ENCODE assay signal across 8 cellular contexts in the genomic region with DNA sequence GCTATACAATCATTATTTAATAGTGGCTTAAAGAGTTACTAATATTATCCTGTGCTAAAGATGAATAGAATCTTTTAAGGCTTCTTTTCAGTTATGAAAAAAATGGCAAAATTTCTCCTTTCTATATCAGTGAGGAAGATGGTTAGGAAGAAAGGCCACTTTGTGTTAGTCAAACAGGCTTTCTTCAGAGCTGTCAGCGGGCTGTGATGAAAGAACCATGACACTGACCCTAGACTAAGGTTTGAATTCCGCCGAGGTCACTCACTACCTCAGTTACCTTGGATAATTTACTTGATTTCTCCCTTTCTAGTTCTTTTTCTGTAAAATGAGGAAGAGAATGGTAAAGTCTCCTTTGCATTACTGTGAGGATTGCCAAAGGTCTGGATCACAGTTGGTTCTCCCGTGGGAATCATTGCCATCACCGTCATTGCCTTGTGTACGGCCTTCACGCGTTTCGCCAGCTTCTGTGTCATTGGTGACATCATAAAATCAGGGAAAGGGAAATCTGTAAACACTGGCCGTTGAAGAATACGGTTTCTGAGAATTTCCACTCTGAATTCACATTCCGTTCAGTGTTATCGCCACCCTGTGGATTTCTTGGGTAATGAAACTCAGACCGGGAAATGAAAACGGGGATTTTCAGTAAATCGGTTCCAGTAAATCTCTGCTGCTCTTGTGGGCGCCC. TPM values are rescaled to one million over a fixed set of nuclear protein-coding genes. Genes with fewer than 3 reads are reported as not detected.
DNase-seq lines count a peak whose midpoint lies in the region; ATAC-seq and TF ChIP-seq lines count a peak whose summit lies in the region.

No MANE protein-coding gene starts in this region.

- peak overlapping the region; percentile 61; the same call in 1 of the 2 replicates for H3K27ac ChIP-seq in Panc1 (ENCODE audit: low read length)

- peaks cover 61% of the 10 kb centered on the region for H3K27me3 Mint-ChIP-seq in activated T-cell treated with anti-CD3 and anti-CD28 coated beads, Interleukin-2, amount 50 U/mL, for 72 hours (ENCODE audit: low read depth)
- peaks cover 16% of the 10 kb centered on the region for H3K27me3 Mint-ChIP-seq in nephron progenitor cell (ENCODE audit: low read depth, poor library complexity)
- peaks cover 33% of the 10 kb centered on the region for H3K27me3 Mint-ChIP-seq in stimulated activated naive CD8-positive, alpha-beta T cell treated with anti-CD3 and anti-CD28 coated beads, Interleukin-15, Interleukin-2, amounts not matched to agents 100 ng/mL and 50 ng/mL, for 24 hours

- no TSS peak for BruUV-seq in Panc1 (replicated peaks; lab: Mats Ljungman, UMichigan)

- TF ChIP-seq CTCF in Panc1 (IDR thresholded peaks at IDR 0.05) (peak; percentile 92), fibroblast of mammary gland (conservative IDR thresholded peaks at IDR 0.05; ENCODE audit: control insufficient read depth, insufficient read depth, low read depth, low read length) (peak; percentile 92), nephron progenitor cell (IDR thresholded peaks at IDR 0.05) (peak; percentile 80)

- peak overlapping the region; percentile 30 to 54 for H3K4me3 ChIP-seq in Panc1 (ENCODE audit: low read depth in 2 of 2, low read length in 2 of 2)
- H3K4me3 ChIP-seq in fibroblast of mammary gland (ENCODE audit: control insufficient read depth, low read depth, low read length), result peak overlapping the region; percentile 31

- TF ChIP-seq RAD21 in Ishikawa (IDR thresholded peaks at IDR 0.05; ENCODE audit: low read depth), result peak; percentile 94

- H3K9me3 ChIP-seq in Panc1 (ENCODE audit: control insufficient read depth, insufficient read depth, low read depth, low read length), result no peaks in the 10 kb centered on the region

- CTCF ChIA-PET in Panc1 (lab: Charles Lee), result interaction anchor here (0.6 to 1.0 kb wide), 2 partner anchors 18 to 54 kb away, joined by 3 read pairs; no protein-coding TSS in a partner anchor

- H3K27me3 ChIP-seq in Panc1 (ENCODE audit: control insufficient read depth, insufficient read depth, low read length), result no peaks in the 10 kb centered on the region

- H3K9me3 Mint-ChIP-seq in activated T-cell treated with anti-CD3 and anti-CD28 coated beads, Interleukin-2, amount 50 U/mL, for 72 hours, result no peaks in the 10 kb centered on the region
- H3K9me3 Mint-ChIP-seq in nephron progenitor cell, result peaks cover 9% of the 10 kb centered on the region
- H3K9me3 Mint-ChIP-seq in stimulated activated naive CD8-positive, alpha-beta T cell treated with anti-CD3 and anti-CD28 coated beads, Interleukin-15, Interleukin-2, amounts not matched to agents 100 ng/mL and 50 ng/mL, for 24 hours, result no peaks in the 10 kb centered on the region

- H3K4me3 Mint-ChIP-seq in activated T-cell treated with anti-CD3 and anti-CD28 coated beads, Interleukin-2, amount 50 U/mL, for 72 hours, result peak overlapping the region; percentile 46 to 69
- H3K4me3 Mint-ChIP-seq in nephron progenitor cell, result peak overlapping the region; percentile 77
- peak overlapping the region; percentile 68 for H3K4me3 Mint-ChIP-seq in stimulated activated naive CD8-positive, alpha-beta T cell treated with anti-CD3 and anti-CD28 coated beads, Interleukin-15, Interleukin-2, amounts not matched to agents 100 ng/mL and 50 ng/mL, for 24 hours

- ATAC-seq in GM21526 (IDR thresholded peaks at IDR 0.05; ENCODE audit: low FRiP score, unreplicated experiment) (peak; percentile 96), Panc1 (peak; percentile 89)
- ATAC-seq in activated T-cell treated with anti-CD3 and anti-CD28 coated beads, Interleukin-2, amount 50 U/mL, for 72 hours (replicated peaks in 1 of 2), result peak; percentile 88 to 89

- in situ Hi-C loops in Panc1 (cut with HindIII; ENCODE audit: low pct_unique_long_range_greater_than_20kb, low sequenced_read_pairs), result no loop called here

- no peak for TF ChIP-seq EP300 in Ishikawa (IDR thresholded peaks at IDR 0.05; ENCODE audit: borderline replicate concordance)

- peaks cover 19% of the 10 kb centered on the region for H3K4me1 Mint-ChIP-seq in activated T-cell treated with anti-CD3 and anti-CD28 coated beads, Interleukin-2, amount 50 U/mL, for 72 hours (ENCODE audit: low read depth)
- H3K4me1 Mint-ChIP-seq in nephron progenitor cell, result peaks cover 9% of the 10 kb centered on the region
- peaks cover 15% of the 10 kb centered on the region for H3K4me1 Mint-ChIP-seq in stimulated activated naive CD8-positive, alpha-beta T cell treated with anti-CD3 and anti-CD28 coated beads, Interleukin-15, Interleukin-2, amounts not matched to agents 100 ng/mL and 50 ng/mL, for 24 hours (ENCODE audit: low read depth)

- H3K27ac Mint-ChIP-seq in activated T-cell treated with anti-CD3 and anti-CD28 coated beads, Interleukin-2, amount 50 U/mL, for 72 hours, result peak overlapping the region; percentile 32
- H3K27ac Mint-ChIP-seq in nephron progenitor cell, result no peak overlapping the region
- peak overlapping the region; percentile 54 for H3K27ac Mint-ChIP-seq in stimulated activated naive CD8-positive, alpha-beta T cell treated with anti-CD3 and anti-CD28 coated beads, Interleukin-15, Interleukin-2, amounts not matched to agents 100 ng/mL and 50 ng/mL, for 24 hours

- H3K4me1 ChIP-seq in Panc1 (ENCODE audit: control insufficient read depth, insufficient read depth, low read length), result no peaks in the 10 kb centered on the region

- peaks cover 0 to under 1% of the 10 kb centered on the region in 2 donors for H3K36me3 Mint-ChIP-seq in activated T-cell treated with anti-CD3 and anti-CD28 coated beads, Interleukin-2, amount 50 U/mL, for 72 hours (ENCODE audit: insufficient read depth in 2 of 2)
- no peaks in the 10 kb centered on the region for H3K36me3 Mint-ChIP-seq in nephron progenitor cell (ENCODE audit: low read depth)
- no peaks in the 10 kb centered on the region for H3K36me3 Mint-ChIP-seq in stimulated activated naive CD8-positive, alpha-beta T cell treated with anti-CD3 and anti-CD28 coated beads, Interleukin-15, Interleukin-2, amounts not matched to agents 100 ng/mL and 50 ng/mL, for 24 hours (ENCODE audit: low read depth)

- no peaks in the 10 kb centered on the region for H3K36me3 ChIP-seq in Panc1 (ENCODE audit: control insufficient read depth, insufficient read depth, low read length)

- DNase-seq in DMS114 treated with DMSO at 0.1 percent for 48 hours (lab: John Stamatoyannopoulos, UW; ENCODE audit: unreplicated experiment) (peak; percentile 87), Panc1 (ENCODE audit: low read depth, low spot score) (peak; percentile 78), fibroblast of mammary gland (ENCODE audit: low read depth) (peak; percentile 98), nephron progenitor cell (peak; percentile 72)
- peak; percentile 75 to 76 for DNase-seq in activated T-cell treated with anti-CD3 and anti-CD28 coated beads, Interleukin-2, amount 50 U/mL, for 72 hours

- POLR2A ChIA-PET in Panc1 (lab: Charles Lee), result no interaction called here

- intact Hi-C loops in Panc1 (cut with micrococcal nuclease; ENCODE audit: unreplicated experiment), result loop anchor here (10.0 kb wide), 1 partner anchor 135 kb away; the partner anchor contains the start of gene MAGOHB

TF ChIP-seq in Ishikawa, 13 proteins besides CTCF, POLR2A, EP300 and RAD21:
- TF ChIP-seq TEAD4 (IDR thresholded peaks at IDR 0.05) (peak; percentile 69), CEBPB (IDR thresholded peaks at IDR 0.05) (0 out of 2 replicates have a peak, but pooled peaks have one; percentile 0), YY1 (IDR thresholded peaks at IDR 0.05; ENCODE audit: low read depth) (no peak), CREB1 (IDR thresholded peaks at IDR 0.05; ENCODE audit: low read depth) (peak; percentile 76)
- TF ChIP-seq, protein P1, sequence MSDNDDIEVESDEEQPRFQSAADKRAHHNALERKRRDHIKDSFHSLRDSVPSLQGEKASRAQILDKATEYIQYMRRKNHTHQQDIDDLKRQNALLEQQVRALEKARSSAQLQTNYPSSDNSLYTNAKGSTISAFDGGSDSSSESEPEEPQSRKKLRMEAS (IDR thresholded peaks at IDR 0.05), result no peak; the same call in 1 of the 2 replicates
TF ChIP-seq in Ishikawa: peak in this region for 3.

RNA-seq across cellular contexts. Expression of gene YBX3, which starts 26.7 kb away (rescaled TPM):
- total RNA-seq in Panc1 (2021; ENCODE audit: unreplicated experiment), result 155 TPM
- 120 TPM for polyA plus RNA-seq in Panc1 (2012; ENCODE audit: insufficient read length)
- total RNA-seq in activated T-cell treated with anti-CD3 and anti-CD28 coated beads, Interleukin-2, amount 50 U/mL, for 72 hours, result 100 to 1,000 TPM; 108 to 132 TPM

RNA-seq across cellular contexts. Expression of gene TAS2R7, which starts 52.6 kb away (rescaled TPM):
- total RNA-seq in Panc1 (2021; ENCODE audit: unreplicated experiment), result not detected
- polyA plus RNA-seq in Panc1 (2012; ENCODE audit: insufficient read length), result not detected
- total RNA-seq in activated T-cell treated with anti-CD3 and anti-CD28 coated beads, Interleukin-2, amount 50 U/mL, for 72 hours, result not detected

RNA-seq across cellular contexts. Expression of gene TAS2R8, which starts 57.2 kb away (rescaled TPM):
- total RNA-seq in Panc1 (2021; ENCODE audit: unreplicated experiment), result not detected
- not detected for polyA plus RNA-seq in Panc1 (2012; ENCODE audit: insufficient read length)
- total RNA-seq in activated T-cell treated with anti-CD3 and anti-CD28 coated beads, Interleukin-2, amount 50 U/mL, for 72 hours, result not detected

Comparison
In these comparisons a context has a peak if more than half of its experiments do, and no peak if none do; other contexts are left out.
1. Peak in every context shown above with its lines: DNase-seq, ATAC-seq, H3K4me3 ChIP-seq and H3K27ac ChIP-seq.